11 cellular contexts compared by ENCODE assay signal in the genomic region with DNA sequence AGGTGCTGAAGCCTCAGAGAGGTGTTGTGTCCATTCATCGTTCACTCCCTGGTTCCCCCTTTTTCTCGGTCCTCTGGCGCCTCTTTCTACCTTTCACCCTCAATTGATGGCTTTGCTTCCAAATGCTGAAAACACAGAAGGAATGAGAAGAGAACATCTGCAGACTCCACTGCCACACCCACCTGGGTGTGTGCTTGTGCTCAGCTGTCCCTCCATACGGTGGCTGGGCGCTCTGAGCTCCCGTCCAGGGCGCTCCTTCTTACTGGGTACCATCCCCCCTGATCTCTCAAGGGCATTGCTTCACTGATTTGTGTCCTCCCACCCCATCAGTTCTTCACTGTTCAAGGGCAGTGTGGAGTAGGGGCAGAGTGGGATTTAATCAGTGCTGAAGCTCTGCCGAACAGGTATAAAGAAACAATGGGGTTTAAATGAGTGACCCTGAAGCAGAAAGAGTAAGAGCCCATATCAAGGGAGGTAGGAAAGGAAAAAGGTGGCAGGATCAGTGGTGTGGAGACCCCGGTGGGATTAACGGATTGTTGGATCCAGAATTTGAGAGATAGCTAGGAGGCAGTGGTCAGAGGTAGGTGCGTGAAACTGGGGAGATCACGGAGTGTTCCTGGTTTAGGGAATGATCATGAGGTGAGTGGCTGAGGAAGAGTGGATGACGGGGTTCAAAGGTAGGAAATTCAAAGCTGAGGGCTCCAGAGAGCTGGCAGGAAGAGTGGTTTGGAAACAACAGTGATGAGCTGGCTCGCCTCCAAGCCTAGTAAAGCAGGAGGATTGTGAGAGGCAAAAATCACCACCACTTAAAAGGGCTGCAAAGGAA. TPM values are rescaled to one million over a fixed set of nuclear protein-coding genes. Genes with fewer than 3 reads are reported as not detected.
A peak's percentile ranks its signal among the peaks of the same experiment; 100 is the strongest.
DNase-seq lines count a peak whose midpoint lies in the region; ATAC-seq and TF ChIP-seq lines count a peak whose summit lies in the region.
"Had no signal": no experiment of that assay in that cellular context is flagged by ENCODE, and none has a peak within 500 bp of the region (broad histone marks: within the 10 kb centered on the region; RNA-seq: fewer than 3 reads in every experiment).

No MANE protein-coding gene starts in this region.

- H3K4me1 ChIP-seq in GM23338 (ENCODE audit: insufficient read depth) (peaks cover 14% of the 10 kb centered on the region), Panc1 (ENCODE audit: control insufficient read depth, insufficient read depth, low read length) (peaks cover 28% of the 10 kb centered on the region), gastrocnemius medialis (peaks cover 87 to 90% of the 10 kb centered on the region in 2 donors)

- DNase-seq in GM23338 (ENCODE audit: low spot score) (no peak), Panc1 (ENCODE audit: low read depth, low spot score) (no peak), cardiac septum (ENCODE audit: low spot score) (peak; percentile 75), gastrocnemius medialis (peak in 1 of 2 donors; percentile 46), EL (no peak)
- DNase-seq: activated naive CD4-positive, alpha-beta T cell treated with anti-CD3 and anti-CD28 coated beads, Interleukin-2, amount 50 U/mL, for 16 hours; NCI-H82 had no signal

- H3K4me2 ChIP-seq in GM23338 = no peak overlapping the region

- in situ Hi-C loops in Panc1 (cut with HindIII; ENCODE audit: low pct_unique_long_range_greater_than_20kb, low sequenced_read_pairs) (loop anchor here (5.0 kb wide), 1 partner anchor 50 kb away; no protein-coding TSS in a partner anchor), gastrocnemius medialis (cut with MboI; ENCODE audit: low sequenced_read_pairs in 4 of 4) (no loop called here)

- intact Hi-C loops in Panc1 (cut with micrococcal nuclease; ENCODE audit: unreplicated experiment) = no loop called here
- intact Hi-C loops in cardiac septum (cut with DNase I) = loop anchor here (10.0 kb wide), 1 partner anchor 187 kb away; a partner anchor contains a TSS
- intact Hi-C loops in gastrocnemius medialis (cut with DNase I; ENCODE audit: low total_unique reads) = loop anchor here (5.0 kb wide), 2 partner anchors 75 to 190 kb away; a partner anchor contains a TSS

- H3K27ac ChIP-seq in GM23338 (ENCODE audit: low read depth) (no peak overlapping the region), Panc1 (ENCODE audit: low read length) (no peak overlapping the region), gastrocnemius medialis (peak overlapping the region; percentile 80 to 88 (median 84))

- no peaks in the 10 kb centered on the region for H3F3A ChIP-seq in GM23338 (replicated peaks; ENCODE audit: low read depth)

- H4K20me1 ChIP-seq in GM23338 (replicated peaks; ENCODE audit: insufficient read depth) = peaks cover 16% of the 10 kb centered on the region

- peak; percentile 18; the same call in 2 of the 3 replicates for ATAC-seq in GM23338
- peak; percentile 24; the same call in 1 of the 2 replicates for ATAC-seq in Panc1
- ATAC-seq in gastrocnemius medialis = peak in 1 of 2 donors; percentile 13
- no peak for ATAC-seq in HG02884 (IDR thresholded peaks at IDR 0.05; ENCODE audit: unreplicated experiment)
- ATAC-seq in HG03354 (IDR thresholded peaks at IDR 0.05; ENCODE audit: poor library complexity, severe bottlenecking, unreplicated experiment) = no peak
- ATAC-seq in GM19035 (IDR thresholded peaks at IDR 0.05; ENCODE audit: unreplicated experiment) = no peak
- ATAC-seq: naive thymus-derived CD4-positive, alpha-beta T cell had no signal

- no peaks in the 10 kb centered on the region for H3K9me2 ChIP-seq in GM23338 (ENCODE audit: insufficient read depth)

- BruUV-seq in Panc1 (replicated peaks; lab: Mats Ljungman, UMichigan) = no TSS peak

- H3K4me3 ChIP-seq in GM23338 (no peak overlapping the region), Panc1 (ENCODE audit: low read depth in 2 of 2, low read length in 2 of 2) (no peak overlapping the region), gastrocnemius medialis (no peak overlapping the region)

- TF ChIP-seq POLR2A in gastrocnemius medialis (IDR thresholded peaks at IDR 0.05) = no peak

- peak overlapping the region; percentile 33; the same call in 1 of the 2 replicates for H3K27ac Mint-ChIP-seq in GM23338

- no peak overlapping the region for H2AFZ ChIP-seq in GM23338

- peaks cover 65% of the 10 kb centered on the region for H3K79me2 ChIP-seq in GM23338 (replicated peaks; ENCODE audit: insufficient read depth)

- H3K36me3 ChIP-seq in GM23338 (ENCODE audit: insufficient read depth) (no peaks in the 10 kb centered on the region), Panc1 (ENCODE audit: control insufficient read depth, insufficient read depth, low read length) (no peaks in the 10 kb centered on the region), gastrocnemius medialis (no peaks in the 10 kb centered on the region)

- POLR2A ChIA-PET in Panc1 (lab: Charles Lee) = no interaction called here

- CTCF ChIA-PET in Panc1 (lab: Charles Lee) = no interaction called here

- peaks cover 25% of the 10 kb centered on the region for H3K4me1 Mint-ChIP-seq in GM23338

- H3K27me3 ChIP-seq in GM23338 (ENCODE audit: insufficient read depth) (no peaks in the 10 kb centered on the region), Panc1 (ENCODE audit: control insufficient read depth, insufficient read depth, low read length) (no peaks in the 10 kb centered on the region), gastrocnemius medialis (no peaks in the 10 kb centered on the region)

- H3K9me3 ChIP-seq in Panc1 (ENCODE audit: control insufficient read depth, insufficient read depth, low read depth, low read length) (no peaks in the 10 kb centered on the region), gastrocnemius medialis (no peaks in the 10 kb centered on the region)

- no peaks in the 10 kb centered on the region for H3K9me3 Mint-ChIP-seq in GM23338
- H3K9me3 Mint-ChIP-seq: naive thymus-derived CD4-positive, alpha-beta T cell had no signal

- TF ChIP-seq CTCF in GM23338 (conservative IDR thresholded peaks at IDR 0.05; ENCODE audit: low read depth in 2 of 2) (no peak), Panc1 (IDR thresholded peaks at IDR 0.05) (no peak), gastrocnemius medialis (IDR thresholded peaks at IDR 0.05 in 4 of 5, conservative IDR thresholded peaks at IDR 0.05 in 1 of 5) (no peak)

- H3K4me3 Mint-ChIP-seq in GM23338 = no peak overlapping the region

- no peaks in the 10 kb centered on the region for H3K27me3 Mint-ChIP-seq in GM23338 (ENCODE audit: insufficient read depth, low read depth, poor library complexity)
- H3K27me3 Mint-ChIP-seq: naive thymus-derived CD4-positive, alpha-beta T cell had no signal

- H3K36me3 Mint-ChIP-seq in GM23338 (ENCODE audit: low read depth) = no peaks in the 10 kb centered on the region

TF ChIP-seq in GM23338, 12 proteins besides CTCF, POLR2A, EP300 and RAD21 (continues in another document):
- TF ChIP-seq CREB1 (CRISPR knock-in tag; IDR thresholded peaks at IDR 0.05; ENCODE audit: low read depth) (no peak), ZNF331 (CRISPR knock-in tag; IDR thresholded peaks at IDR 0.05; ENCODE audit: low read depth) (no peak), EZH2phosphoT487 (IDR thresholded peaks at IDR 0.05; ENCODE audit: unreplicated experiment) (no peak), ZNF114 (CRISPR knock-in tag; IDR thresholded peaks at IDR 0.05) (no peak), POLR2AphosphoS5 (IDR thresholded peaks at IDR 0.05; ENCODE audit: low read depth) (no peak), JUNB (IDR thresholded peaks at IDR 0.05; ENCODE audit: unreplicated experiment) (no peak), NANOG (IDR thresholded peaks at IDR 0.05; ENCODE audit: borderline replicate concordance) (no peak)
- TF ChIP-seq, protein P1, sequence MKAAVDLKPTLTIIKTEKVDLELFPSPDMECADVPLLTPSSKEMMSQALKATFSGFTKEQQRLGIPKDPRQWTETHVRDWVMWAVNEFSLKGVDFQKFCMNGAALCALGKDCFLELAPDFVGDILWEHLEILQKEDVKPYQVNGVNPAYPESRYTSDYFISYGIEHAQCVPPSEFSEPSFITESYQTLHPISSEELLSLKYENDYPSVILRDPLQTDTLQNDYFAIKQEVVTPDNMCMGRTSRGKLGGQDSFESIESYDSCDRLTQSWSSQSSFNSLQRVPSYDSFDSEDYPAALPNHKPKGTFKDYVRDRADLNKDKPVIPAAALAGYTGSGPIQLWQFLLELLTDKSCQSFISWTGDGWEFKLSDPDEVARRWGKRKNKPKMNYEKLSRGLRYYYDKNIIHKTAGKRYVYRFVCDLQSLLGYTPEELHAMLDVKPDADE (IDR thresholded peaks at IDR 0.05) = no peak
- TF ChIP-seq, protein P2, sequence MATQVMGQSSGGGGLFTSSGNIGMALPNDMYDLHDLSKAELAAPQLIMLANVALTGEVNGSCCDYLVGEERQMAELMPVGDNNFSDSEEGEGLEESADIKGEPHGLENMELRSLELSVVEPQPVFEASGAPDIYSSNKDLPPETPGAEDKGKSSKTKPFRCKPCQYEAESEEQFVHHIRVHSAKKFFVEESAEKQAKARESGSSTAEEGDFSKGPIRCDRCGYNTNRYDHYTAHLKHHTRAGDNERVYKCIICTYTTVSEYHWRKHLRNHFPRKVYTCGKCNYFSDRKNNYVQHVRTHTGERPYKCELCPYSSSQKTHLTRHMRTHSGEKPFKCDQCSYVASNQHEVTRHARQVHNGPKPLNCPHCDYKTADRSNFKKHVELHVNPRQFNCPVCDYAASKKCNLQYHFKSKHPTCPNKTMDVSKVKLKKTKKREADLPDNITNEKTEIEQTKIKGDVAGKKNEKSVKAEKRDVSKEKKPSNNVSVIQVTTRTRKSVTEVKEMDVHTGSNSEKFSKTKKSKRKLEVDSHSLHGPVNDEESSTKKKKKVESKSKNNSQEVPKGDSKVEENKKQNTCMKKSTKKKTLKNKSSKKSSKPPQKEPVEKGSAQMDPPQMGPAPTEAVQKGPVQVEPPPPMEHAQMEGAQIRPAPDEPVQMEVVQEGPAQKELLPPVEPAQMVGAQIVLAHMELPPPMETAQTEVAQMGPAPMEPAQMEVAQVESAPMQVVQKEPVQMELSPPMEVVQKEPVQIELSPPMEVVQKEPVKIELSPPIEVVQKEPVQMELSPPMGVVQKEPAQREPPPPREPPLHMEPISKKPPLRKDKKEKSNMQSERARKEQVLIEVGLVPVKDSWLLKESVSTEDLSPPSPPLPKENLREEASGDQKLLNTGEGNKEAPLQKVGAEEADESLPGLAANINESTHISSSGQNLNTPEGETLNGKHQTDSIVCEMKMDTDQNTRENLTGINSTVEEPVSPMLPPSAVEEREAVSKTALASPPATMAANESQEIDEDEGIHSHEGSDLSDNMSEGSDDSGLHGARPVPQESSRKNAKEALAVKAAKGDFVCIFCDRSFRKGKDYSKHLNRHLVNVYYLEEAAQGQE (IDR thresholded peaks at IDR 0.05; ENCODE audit: unreplicated experiment) = no peak

RNA-seq across cellular contexts. Expression of a gene that starts 40.8 kb away (rescaled TPM):
- total RNA-seq in GM23338 (2014; rRNA removed; shearing (Covaris generic)) = 22.2 and 22.4 TPM in 2 replicates
- 9.7 and 13.9 TPM in 2 replicates for polyA plus RNA-seq in GM23338 (2016; fragmentation: Nextera tagmentation; extraction: Ambion mirVana)
- 90.5 TPM for total RNA-seq in Panc1 (2021; ENCODE audit: unreplicated experiment)
- polyA plus RNA-seq in Panc1 (2012; ENCODE audit: insufficient read length) = 23.1 TPM
- total RNA-seq in cardiac septum = 25.7 TPM
- 10 to 100 TPM; 12.7 to 20.4 (median 14.8) TPM for total RNA-seq in gastrocnemius medialis

Comparison
In these comparisons a context has a peak if more than half of its experiments do, and no peak if none do; other contexts are left out.
1. ATAC-seq: peak in GM23338 (single experiment) and Panc1 (single experiment); none in HG02884 (single experiment), HG03354 (single experiment) and GM19035 (single experiment).
2. H3K27ac ChIP-seq: peak in gastrocnemius medialis (4 of 4); none in GM23338 (single experiment) and Panc1 (single experiment).